Comparison of ENCODE assay signal across 11 cellular contexts in genomic region chr7:95595825-95596182, GRCh38. TPM values are rescaled to one million over a fixed set of nuclear protein-coding genes. Genes with fewer than 3 reads are reported as not detected.
A peak's percentile ranks its signal among the peaks of the same experiment; 100 is the strongest.
DNase-seq lines count a peak whose midpoint lies in the region; ATAC-seq and TF ChIP-seq lines count a peak whose summit lies in the region.
"Had no signal": no experiment of that assay in that cellular context is flagged by ENCODE, and none has a peak within 500 bp of the region (broad histone marks: within the 10 kb centered on the region; RNA-seq: fewer than 3 reads in every experiment).

No MANE protein-coding gene starts in this region.

- peaks cover 40% of the 10 kb centered on the region for H3K27me3 ChIP-seq in foreskin keratinocyte
- H3K27me3 ChIP-seq in aorta (ENCODE audit: control insufficient read depth in 1 of 2, insufficient read depth in 2 of 2, low read length in 1 of 2): no peaks in the 10 kb centered on the region

- no peaks in the 10 kb centered on the region for H3K9me3 Mint-ChIP-seq in stimulated activated naive CD8-positive, alpha-beta T cell treated with anti-CD3 and anti-CD28 coated beads, Interleukin-15, Interleukin-2, amounts not matched to agents 100 ng/mL and 50 ng/mL, for 24 hours
- H3K9me3 Mint-ChIP-seq in nephron: no peaks in the 10 kb centered on the region
- H3K9me3 Mint-ChIP-seq: T-helper 2 cell treated with Interferon-gamma antibody and Interleukin-4, amounts not matched to agents 5 μg/mL and 100 μg/mL, for 36 hours had no signal

- peak overlapping the region; percentile 79 to 94 for H3K4me3 ChIP-seq in aorta (ENCODE audit: low read length in 2 of 2)

- no peak for TF ChIP-seq CTCF in foreskin keratinocyte (conservative IDR thresholded peaks at IDR 0.05)
- no peak for TF ChIP-seq CTCF in nephron (IDR thresholded peaks at IDR 0.05; ENCODE audit: unreplicated experiment in 3 of 3)
- no peak for TF ChIP-seq CTCF in GM13976 (IDR thresholded peaks at IDR 0.05; ENCODE audit: borderline replicate concordance, control extremely low read depth, extremely low read depth, insufficient read depth, missing control alignments)

- H3K4me3 Mint-ChIP-seq in stimulated activated naive CD8-positive, alpha-beta T cell treated with anti-CD3 and anti-CD28 coated beads, Interleukin-15, Interleukin-2, amounts not matched to agents 100 ng/mL and 50 ng/mL, for 24 hours: peak overlapping the region; percentile 63
- H3K4me3 Mint-ChIP-seq in nephron: peak overlapping the region; percentile 89 to 93 (median 93)
- H3K4me3 Mint-ChIP-seq: CD4-positive, CD25-positive, alpha-beta regulatory T cell; T-helper 2 cell treated with Interferon-gamma antibody and Interleukin-4, amounts not matched to agents 5 μg/mL and 100 μg/mL, for 36 hours had no signal

- no peaks in the 10 kb centered on the region for H3K4me1 ChIP-seq in foreskin keratinocyte
- peaks cover 0 to 2% of the 10 kb centered on the region in 2 donors for H3K4me1 ChIP-seq in aorta (ENCODE audit: control insufficient read depth in 1 of 2, insufficient read depth in 2 of 2, low read length in 2 of 2)

- WGBS in aorta, 2 donors: 3 to 4% methylated on average over 7 of the region's 7 CpGs

- peaks cover 19% of the 10 kb centered on the region for H3K27me3 Mint-ChIP-seq in stimulated activated naive CD8-positive, alpha-beta T cell treated with anti-CD3 and anti-CD28 coated beads, Interleukin-15, Interleukin-2, amounts not matched to agents 100 ng/mL and 50 ng/mL, for 24 hours
- peaks cover 3% of the 10 kb centered on the region for H3K27me3 Mint-ChIP-seq in nephron (ENCODE audit: low read depth)

- in situ Hi-C loops in GM13976 (cut with MboI; ENCODE audit: low sequenced_read_pairs, unreplicated experiment): no loop called here

- no peak for DNase-seq in stimulated activated naive CD8-positive, alpha-beta T cell treated with anti-CD3 and anti-CD28 coated beads, Interleukin-15, Interleukin-2, amounts not matched to agents 100 U/mL and 50 U/mL, for 24 hours
- DNase-seq in foreskin keratinocyte (no peak), aorta (no peak), GM13976 (ENCODE audit: low spot score) (no peak), EL (no peak), HT-29 (ENCODE audit: low spot score) (no peak)
- DNase-seq: CD4-positive, CD25-positive, alpha-beta regulatory T cell had no signal

- no peaks in the 10 kb centered on the region for H3K36me3 ChIP-seq in aorta (ENCODE audit: control insufficient read depth in 1 of 2, insufficient read depth in 2 of 2, low read length in 1 of 2)

- no peaks in the 10 kb centered on the region for H3K36me3 Mint-ChIP-seq in stimulated activated naive CD8-positive, alpha-beta T cell treated with anti-CD3 and anti-CD28 coated beads, Interleukin-15, Interleukin-2, amounts not matched to agents 100 ng/mL and 50 ng/mL, for 24 hours (ENCODE audit: low read depth)
- peaks cover 9% of the 10 kb centered on the region for H3K36me3 Mint-ChIP-seq in nephron (ENCODE audit: low read depth)
- H3K36me3 Mint-ChIP-seq: CD4-positive, CD25-positive, alpha-beta regulatory T cell had no signal

- intact Hi-C loops in aorta (cut with DNase I): loop anchor here (1.0 to 5.0 kb wide), 3 partner anchors 46 to 86 kb away; no protein-coding TSS in a partner anchor

- no peak overlapping the region for H3K27ac ChIP-seq in foreskin keratinocyte
- H3K27ac ChIP-seq in aorta (ENCODE audit: low read depth in 1 of 2, low read length in 2 of 2): peak overlapping the region; percentile 36 to 88
- H3K27ac ChIP-seq: KMS-11 had no signal

- H3K9me3 ChIP-seq in aorta (ENCODE audit: control insufficient read depth, low read length): no peaks in the 10 kb centered on the region

- peaks cover 10% of the 10 kb centered on the region for H3K4me1 Mint-ChIP-seq in stimulated activated naive CD8-positive, alpha-beta T cell treated with anti-CD3 and anti-CD28 coated beads, Interleukin-15, Interleukin-2, amounts not matched to agents 100 ng/mL and 50 ng/mL, for 24 hours (ENCODE audit: low read depth)
- peaks cover 28% of the 10 kb centered on the region for H3K4me1 Mint-ChIP-seq in nephron

- no peak overlapping the region for H3K27ac Mint-ChIP-seq in stimulated activated naive CD8-positive, alpha-beta T cell treated with anti-CD3 and anti-CD28 coated beads, Interleukin-15, Interleukin-2, amounts not matched to agents 100 ng/mL and 50 ng/mL, for 24 hours
- H3K27ac Mint-ChIP-seq in nephron: peak overlapping the region; percentile 69 to 94 (median 87)
- H3K27ac Mint-ChIP-seq: T-helper 2 cell treated with Interferon-gamma antibody and Interleukin-4, amounts not matched to agents 5 μg/mL and 100 μg/mL, for 36 hours had no signal

- no peak for ATAC-seq in stimulated activated naive CD8-positive, alpha-beta T cell treated with anti-CD3 and anti-CD28 coated beads, Interleukin-15, Interleukin-2, amounts not matched to agents 100 U/mL and 50 U/mL, for 24 hours
- ATAC-seq in foreskin keratinocyte (peak; percentile 16), aorta (ENCODE audit: low FRiP score) (peak; percentile 13)

RNA-seq across cellular contexts. Expression of gene PDK4, which starts 0.5 kb away (rescaled TPM):
- not detected in 2 replicates for total RNA-seq in foreskin keratinocyte
- polyA plus RNA-seq in foreskin keratinocyte: not detected in 2 replicates
- 100 to 1,000 TPM in 1 of 2 donors, 10 to 100 TPM in 1; 34.1 to 294 TPM for total RNA-seq in aorta
- polyA plus RNA-seq in aorta: 100 to 1,000 TPM; 108 to 126 TPM
- 4.9 and 13.9 TPM in 2 replicates for total RNA-seq in HT-29 (2014; rRNA removed; shearing (Covaris generic))
- total RNA-seq: CD4-positive, CD25-positive, alpha-beta regulatory T cell had no signal
- polyA plus RNA-seq: CD4-positive, CD25-positive, alpha-beta regulatory T cell had no signal
